Comparison of ENCODE assay signal across 1 cellular context in the genomic region with DNA sequence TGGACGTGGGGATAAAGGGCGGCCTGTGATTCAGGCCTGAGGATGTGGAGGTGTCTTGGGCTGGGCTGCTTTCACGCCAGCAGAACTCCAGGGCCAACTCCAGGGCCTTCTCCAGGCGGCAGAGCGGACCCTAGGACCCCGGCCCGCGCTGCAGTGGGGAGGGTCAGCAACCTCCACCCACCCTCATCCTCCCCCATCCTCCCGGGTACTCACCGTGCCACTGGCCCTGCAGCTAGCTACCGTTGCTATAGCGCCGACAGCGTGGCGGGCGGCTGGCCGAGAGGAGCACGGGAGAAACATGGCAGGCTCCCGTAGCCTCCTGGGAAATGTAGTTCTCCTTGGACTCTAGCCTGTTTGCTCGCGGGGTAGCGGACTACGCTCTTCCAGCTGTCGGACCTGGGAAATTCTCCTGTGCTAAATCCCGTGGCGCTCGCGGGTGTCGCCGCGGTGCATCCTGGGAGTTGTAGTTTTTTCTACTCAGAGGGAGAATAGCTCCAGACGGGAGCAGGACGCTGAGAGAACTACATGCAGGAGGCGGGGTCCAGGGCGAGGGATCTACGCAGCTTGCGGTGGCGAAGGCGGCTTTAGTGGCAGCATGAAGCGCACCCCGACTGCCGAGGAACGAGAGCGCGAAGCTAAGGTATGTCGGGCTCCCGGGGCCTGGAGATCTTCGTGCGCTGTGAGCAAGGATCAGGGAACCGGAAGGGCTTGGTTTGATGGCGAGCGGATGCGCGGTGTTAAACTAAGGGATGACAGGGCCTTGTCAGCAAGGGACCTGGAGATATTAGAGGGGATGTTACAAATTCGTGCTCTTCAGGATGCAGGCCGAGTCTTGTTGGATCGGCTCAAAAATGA.
TF ChIP-seq lines count a peak whose summit lies in the region.

Gene FTO (plus strand): TSS at position 567 of the 855 bp plus-strand sequence.
Gene RPGRIP1L (minus strand): TSS at position 270 of the 855 bp plus-strand sequence. CDS start 3,136 bp downstream, outside the sequence.

TF ChIP-seq in HepG2, 621 proteins besides CTCF, POLR2A, EP300 and RAD21 (continued from another document and continues in another):
- TF ChIP-seq, protein P1, sequence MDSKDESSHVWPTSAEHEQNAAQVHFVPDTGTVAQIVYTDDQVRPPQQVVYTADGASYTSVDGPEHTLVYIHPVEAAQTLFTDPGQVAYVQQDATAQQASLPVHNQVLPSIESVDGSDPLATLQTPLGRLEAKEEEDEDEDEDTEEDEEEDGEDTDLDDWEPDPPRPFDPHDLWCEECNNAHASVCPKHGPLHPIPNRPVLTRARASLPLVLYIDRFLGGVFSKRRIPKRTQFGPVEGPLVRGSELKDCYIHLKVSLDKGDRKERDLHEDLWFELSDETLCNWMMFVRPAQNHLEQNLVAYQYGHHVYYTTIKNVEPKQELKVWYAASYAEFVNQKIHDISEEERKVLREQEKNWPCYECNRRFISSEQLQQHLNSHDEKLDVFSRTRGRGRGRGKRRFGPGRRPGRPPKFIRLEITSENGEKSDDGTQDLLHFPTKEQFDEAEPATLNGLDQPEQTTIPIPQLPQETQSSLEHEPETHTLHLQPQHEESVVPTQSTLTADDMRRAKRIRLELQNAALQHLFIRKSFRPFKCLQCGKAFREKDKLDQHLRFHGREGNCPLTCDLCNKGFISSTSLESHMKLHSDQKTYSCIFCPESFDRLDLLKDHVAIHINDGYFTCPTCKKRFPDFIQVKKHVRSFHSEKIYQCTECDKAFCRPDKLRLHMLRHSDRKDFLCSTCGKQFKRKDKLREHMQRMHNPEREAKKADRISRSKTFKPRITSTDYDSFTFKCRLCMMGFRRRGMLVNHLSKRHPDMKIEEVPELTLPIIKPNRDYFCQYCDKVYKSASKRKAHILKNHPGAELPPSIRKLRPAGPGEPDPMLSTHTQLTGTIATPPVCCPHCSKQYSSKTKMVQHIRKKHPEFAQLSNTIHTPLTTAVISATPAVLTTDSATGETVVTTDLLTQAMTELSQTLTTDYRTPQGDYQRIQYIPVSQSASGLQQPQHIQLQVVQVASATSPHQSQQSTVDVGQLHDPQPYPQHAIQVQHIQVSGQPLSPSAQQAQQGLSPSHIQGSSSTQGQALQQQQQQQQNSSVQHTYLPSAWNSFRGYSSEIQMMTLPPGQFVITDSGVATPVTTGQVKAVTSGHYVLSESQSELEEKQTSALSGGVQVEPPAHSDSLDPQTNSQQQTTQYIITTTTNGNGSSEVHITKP (CRISPR knock-in tag; IDR thresholded peaks at IDR 0.05; ENCODE audit: low read depth): peak; percentile 85
- TF ChIP-seq, protein P2, sequence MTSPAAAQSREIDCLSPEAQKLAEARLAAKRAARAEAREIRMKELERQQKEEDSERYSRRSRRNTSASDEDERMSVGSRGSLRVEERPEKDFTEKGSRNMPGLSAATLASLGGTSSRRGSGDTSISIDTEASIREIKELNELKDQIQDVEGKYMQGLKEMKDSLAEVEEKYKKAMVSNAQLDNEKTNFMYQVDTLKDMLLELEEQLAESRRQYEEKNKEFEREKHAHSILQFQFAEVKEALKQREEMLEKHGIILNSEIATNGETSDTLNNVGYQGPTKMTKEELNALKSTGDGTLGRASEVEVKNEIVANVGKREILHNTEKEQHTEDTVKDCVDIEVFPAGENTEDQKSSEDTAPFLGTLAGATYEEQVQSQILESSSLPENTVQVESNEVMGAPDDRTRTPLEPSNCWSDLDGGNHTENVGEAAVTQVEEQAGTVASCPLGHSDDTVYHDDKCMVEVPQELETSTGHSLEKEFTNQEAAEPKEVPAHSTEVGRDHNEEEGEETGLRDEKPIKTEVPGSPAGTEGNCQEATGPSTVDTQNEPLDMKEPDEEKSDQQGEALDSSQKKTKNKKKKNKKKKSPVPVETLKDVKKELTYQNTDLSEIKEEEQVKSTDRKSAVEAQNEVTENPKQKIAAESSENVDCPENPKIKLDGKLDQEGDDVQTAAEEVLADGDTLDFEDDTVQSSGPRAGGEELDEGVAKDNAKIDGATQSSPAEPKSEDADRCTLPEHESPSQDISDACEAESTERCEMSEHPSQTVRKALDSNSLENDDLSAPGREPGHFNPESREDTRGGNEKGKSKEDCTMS (CRISPR knock-in tag; conservative IDR thresholded peaks at IDR 0.05): no peak
- TF ChIP-seq MTA3 (CRISPR knock-in tag; IDR thresholded peaks at IDR 0.05) (no peak), SETDB1 (CRISPR knock-in tag; IDR thresholded peaks at IDR 0.05; ENCODE audit: borderline replicate concordance) (no peak), ZBED4 (CRISPR knock-in tag; IDR thresholded peaks at IDR 0.05; ENCODE audit: borderline replicate concordance) (no peak), ELF3 (CRISPR knock-in tag; IDR thresholded peaks at IDR 0.05) (peak; percentile 74), HNRNPLL (IDR thresholded peaks at IDR 0.05; ENCODE audit: low read depth, low read length, poor library complexity, severe bottlenecking) (peak; percentile 100), KAT2B (IDR thresholded peaks at IDR 0.05; ENCODE audit: borderline replicate concordance, low read depth, low read length) (no peak), ZNF788 (CRISPR knock-in tag; IDR thresholded peaks at IDR 0.05; ENCODE audit: borderline replicate concordance) (peak; percentile 94; the same call in 1 of the 2 replicates), ZMAT3 (CRISPR knock-in tag; conservative IDR thresholded peaks at IDR 0.05) (peak; percentile 89; the same call in 1 of the 2 replicates), ZBTB42 (CRISPR knock-in tag; IDR thresholded peaks at IDR 0.05) (0 out of 2 replicates have a peak, but pooled peaks have one; percentile 21), MEIS2 (CRISPR knock-in tag; IDR thresholded peaks at IDR 0.05) (0 out of 2 replicates have a peak, but pooled peaks have one; percentile 63), ZNF354B (CRISPR knock-in tag; IDR thresholded peaks at IDR 0.05) (no peak), SRSF9 (IDR thresholded peaks at IDR 0.05; ENCODE audit: borderline replicate concordance, insufficient read depth, low read depth, low read length, poor library complexity, severe bottlenecking) (no peak), ZNF749 (CRISPR knock-in tag; IDR thresholded peaks at IDR 0.05; ENCODE audit: borderline replicate concordance) (peak; percentile 46; the same call in 1 of the 2 replicates), CREBL2 (CRISPR knock-in tag; IDR thresholded peaks at IDR 0.05; ENCODE audit: borderline replicate concordance) (no peak), RFXAP (CRISPR knock-in tag; IDR thresholded peaks at IDR 0.05; ENCODE audit: borderline replicate concordance) (peak; percentile 54), ZNF18 (CRISPR knock-in tag; IDR thresholded peaks at IDR 0.05; ENCODE audit: insufficient replicate concordance) (no peak), TBP (CRISPR knock-in tag; IDR thresholded peaks at IDR 0.05) (peak; percentile 76; the same call in 1 of the 2 replicates), PHF21A (CRISPR knock-in tag; IDR thresholded peaks at IDR 0.05) (peak; percentile 90; the same call in 1 of the 2 replicates), REXO4 (CRISPR knock-in tag; IDR thresholded peaks at IDR 0.05; ENCODE audit: borderline replicate concordance) (no peak), GRHL1 (CRISPR knock-in tag; conservative IDR thresholded peaks at IDR 0.05) (no peak), HNRNPK (IDR thresholded peaks at IDR 0.05; ENCODE audit: low read depth, low read length, poor library complexity, severe bottlenecking) (peak; percentile 42), ZSCAN31 (CRISPR knock-in tag; IDR thresholded peaks at IDR 0.05; ENCODE audit: low read depth) (peak; percentile 76)
- TF ChIP-seq, protein P3, sequence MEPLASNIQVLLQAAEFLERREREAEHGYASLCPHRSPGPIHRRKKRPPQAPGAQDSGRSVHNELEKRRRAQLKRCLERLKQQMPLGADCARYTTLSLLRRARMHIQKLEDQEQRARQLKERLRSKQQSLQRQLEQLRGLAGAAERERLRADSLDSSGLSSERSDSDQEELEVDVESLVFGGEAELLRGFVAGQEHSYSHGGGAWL (CRISPR knock-in tag; IDR thresholded peaks at IDR 0.05): peak; percentile 75; the same call in 1 of the 2 replicates
- TF ChIP-seq, protein P4, sequence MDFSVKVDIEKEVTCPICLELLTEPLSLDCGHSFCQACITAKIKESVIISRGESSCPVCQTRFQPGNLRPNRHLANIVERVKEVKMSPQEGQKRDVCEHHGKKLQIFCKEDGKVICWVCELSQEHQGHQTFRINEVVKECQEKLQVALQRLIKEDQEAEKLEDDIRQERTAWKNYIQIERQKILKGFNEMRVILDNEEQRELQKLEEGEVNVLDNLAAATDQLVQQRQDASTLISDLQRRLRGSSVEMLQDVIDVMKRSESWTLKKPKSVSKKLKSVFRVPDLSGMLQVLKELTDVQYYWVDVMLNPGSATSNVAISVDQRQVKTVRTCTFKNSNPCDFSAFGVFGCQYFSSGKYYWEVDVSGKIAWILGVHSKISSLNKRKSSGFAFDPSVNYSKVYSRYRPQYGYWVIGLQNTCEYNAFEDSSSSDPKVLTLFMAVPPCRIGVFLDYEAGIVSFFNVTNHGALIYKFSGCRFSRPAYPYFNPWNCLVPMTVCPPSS (IDR thresholded peaks at IDR 0.05): no peak
